14 cellular contexts compared by ENCODE assay signal in the genomic region with DNA sequence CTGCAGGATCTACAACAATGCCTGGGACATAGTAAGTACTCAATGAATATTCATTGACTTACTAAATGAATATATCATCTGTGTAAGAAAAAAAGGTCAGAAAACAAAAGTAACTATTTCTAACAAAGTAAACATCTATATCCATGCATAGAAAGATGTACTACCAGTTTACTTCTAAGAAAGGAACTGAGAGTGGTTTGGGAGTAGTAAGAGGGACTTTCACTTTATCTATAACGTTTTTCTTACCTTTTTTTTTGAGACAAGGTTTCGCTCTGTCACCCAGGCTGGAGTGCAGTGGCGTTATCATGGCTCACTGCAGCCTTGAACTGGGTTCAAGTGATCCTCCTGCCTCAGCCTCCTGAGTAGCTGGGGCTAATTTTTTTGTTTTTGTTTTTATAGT. TPM values are rescaled to one million over a fixed set of nuclear protein-coding genes. Genes with fewer than 3 reads are reported as not detected.
A peak's percentile ranks its signal among the peaks of the same experiment; 100 is the strongest.
DNase-seq lines count a peak whose midpoint lies in the region; ATAC-seq and TF ChIP-seq lines count a peak whose summit lies in the region.
"Had no signal": no experiment of that assay in that cellular context is flagged by ENCODE, and none has a peak within 500 bp of the region (broad histone marks: within the 10 kb centered on the region; RNA-seq: fewer than 3 reads in every experiment).

No MANE protein-coding gene starts in this region.

- H3F3A ChIP-seq in smooth muscle cell (ENCODE audit: low read depth) = no peaks in the 10 kb centered on the region

- CTCF ChIA-PET in A673 (lab: Charles Lee) = no interaction called here

- H3K27ac ChIP-seq in smooth muscle cell (ENCODE audit: low read depth) = no peak overlapping the region
- H3K27ac ChIP-seq in upper lobe of right lung = no peak overlapping the region
- H3K27ac ChIP-seq in A673 (ENCODE audit: low read depth, low read length, poor library complexity, severe bottlenecking) = no peak overlapping the region
- H3K27ac ChIP-seq: BLaER1 had no signal

- H3K4me1 ChIP-seq in smooth muscle cell (ENCODE audit: low read depth) (no peaks in the 10 kb centered on the region), upper lobe of right lung (no peaks in the 10 kb centered on the region), A673 (ENCODE audit: insufficient read depth, low read length, poor library complexity, severe bottlenecking) (no peaks in the 10 kb centered on the region)
- H3K4me1 ChIP-seq: BLaER1 had no signal

- 95% methylated on average over 3 of the region's 3 CpGs for WGBS in smooth muscle cell (ENCODE audit: low lambda C conversion rate)

- H3K36me3 ChIP-seq in smooth muscle cell (ENCODE audit: low read depth) = peaks cover 16% of the 10 kb centered on the region
- peaks cover 37% of the 10 kb centered on the region for H3K36me3 ChIP-seq in upper lobe of right lung
- peaks cover 19% of the 10 kb centered on the region for H3K36me3 ChIP-seq in A673 (ENCODE audit: insufficient read depth, low read length, poor library complexity, severe bottlenecking)

- no TSS peak for BruUV-seq in A673 (replicated peaks; lab: Mats Ljungman, UMichigan)

- H3K79me2 ChIP-seq in smooth muscle cell (ENCODE audit: low read depth) = no peaks in the 10 kb centered on the region

- no peaks in the 10 kb centered on the region for H3K27me3 ChIP-seq in smooth muscle cell (ENCODE audit: low read depth)
- no peaks in the 10 kb centered on the region for H3K27me3 ChIP-seq in upper lobe of right lung
- H3K27me3 ChIP-seq in A673 (replicated peaks; ENCODE audit: insufficient read depth, low read depth, low read length, poor library complexity) = no peaks in the 10 kb centered on the region
- H3K27me3 ChIP-seq: BLaER1 had no signal

- H3K4me2 ChIP-seq in smooth muscle cell = no peak overlapping the region
- H3K4me2 ChIP-seq: BLaER1 had no signal

- H4K20me1 ChIP-seq in smooth muscle cell (ENCODE audit: low read depth) = no peaks in the 10 kb centered on the region
- H4K20me1 ChIP-seq: BLaER1 had no signal

- H3K9me3 ChIP-seq in smooth muscle cell (replicated peaks; ENCODE audit: low read depth) (no peaks in the 10 kb centered on the region), upper lobe of right lung (no peaks in the 10 kb centered on the region), A673 (ENCODE audit: low read depth, low read length, poor library complexity, severe bottlenecking) (no peaks in the 10 kb centered on the region)
- H3K9me3 ChIP-seq: BLaER1 had no signal

- H3K4me3 ChIP-seq in smooth muscle cell (no peak overlapping the region), upper lobe of right lung (no peak overlapping the region), A673 (ENCODE audit: low read depth, low read length, poor library complexity, severe bottlenecking) (no peak overlapping the region)
- H3K4me3 ChIP-seq: BLaER1 had no signal

- DNase-seq in smooth muscle cell (lab: John Stamatoyannopoulos, UW; ENCODE audit: unreplicated experiment) (no peak), upper lobe of right lung (no peak), A673 (ENCODE audit: low spot score) (no peak), epidermal melanocyte (ENCODE audit: insufficient read length, low spot score) (no peak)
- DNase-seq: activated CD4-positive, alpha-beta T cell treated with anti-CD3 and anti-CD28 coated beads, Interleukin-2, amount 50 U/mL, for 4 hours; H7; NCI-H2029 treated with DMSO at 0.1 percent for 48 hours; T-cell had no signal

- POLR2A ChIA-PET in A673 (lab: Charles Lee; ENCODE audit: low non-redundant PET) = no interaction called here

- peak; percentile 65 for ATAC-seq in GM18508 (IDR thresholded peaks at IDR 0.05; ENCODE audit: insufficient read depth, unreplicated experiment)
- peak; percentile 95 for ATAC-seq in GM21367 (IDR thresholded peaks at IDR 0.05; ENCODE audit: unreplicated experiment)
- ATAC-seq in HG02938 (IDR thresholded peaks at IDR 0.05; ENCODE audit: unreplicated experiment) = peak; percentile 84
- ATAC-seq in HG03571 (IDR thresholded peaks at IDR 0.05; ENCODE audit: unreplicated experiment) = peak; percentile 79
- no peak for ATAC-seq in upper lobe of right lung
- ATAC-seq: esophagus mucosa, T-cell had no signal

- H3K9ac ChIP-seq in smooth muscle cell (ENCODE audit: low read depth) = no peak overlapping the region
- H3K9ac ChIP-seq: BLaER1 had no signal

- intact Hi-C loops in upper lobe of right lung (cut with DNase I) (no loop called here), A673 (cut with micrococcal nuclease; ENCODE audit: unreplicated experiment) (no loop called here)

- H2AFZ ChIP-seq in smooth muscle cell (ENCODE audit: low read depth) = no peak overlapping the region

- TF ChIP-seq CTCF in smooth muscle cell (IDR thresholded peaks at IDR 0.05; ENCODE audit: borderline replicate concordance, insufficient read depth, poor library complexity, severe bottlenecking) (no peak), upper lobe of right lung (IDR thresholded peaks at IDR 0.05) (no peak), A673 (conservative IDR thresholded peaks at IDR 0.05; ENCODE audit: low read depth, low read length) (no peak)

RNA-seq across cellular contexts. Expression of a gene that starts 25.7 kb away (rescaled TPM):
- total RNA-seq in smooth muscle cell (16.8 and 22.2 TPM in 2 replicates), upper lobe of right lung (15.1 TPM), A673 (2021) (30.6 and 33.2 TPM in 2 replicates)
- polyA plus RNA-seq in smooth muscle cell = 8.4 and 10.8 TPM in 2 replicates

RNA-seq across cellular contexts. Expression of a gene that starts 25.7 kb away (rescaled TPM):
- total RNA-seq in smooth muscle cell = 30.5 and 49.7 TPM in 2 replicates
- polyA plus RNA-seq in smooth muscle cell = 42.8 and 53.7 TPM in 2 replicates
- 6.4 TPM for total RNA-seq in upper lobe of right lung
- 26.0 and 29.0 TPM in 2 replicates for total RNA-seq in A673 (2021)

RNA-seq across cellular contexts. Expression of a gene that starts 39.6 kb away (rescaled TPM):
- total RNA-seq in smooth muscle cell (0.40 and 2.3 TPM in 2 replicates), upper lobe of right lung (1.3 TPM), A673 (2021) (0.09 and 0.35 TPM in 2 replicates)
- polyA plus RNA-seq in smooth muscle cell = 1.4 TPM in 1 of 2 replicates, not detected in the other
- total RNA-seq: esophagus mucosa, H7 had no signal
